ENCODE assay signal across 27 cellular contexts in genomic region chr18:46423226-46423805, GRCh38.
"Had no signal": no experiment of that assay in that cellular context is flagged by ENCODE, and none has a peak within 500 bp of the region (broad histone marks: within the 10 kb centered on the region; RNA-seq: fewer than 3 reads in every experiment).

No MANE protein-coding gene starts in this region.

- H3K27me3 Mint-ChIP-seq: activated naive CD4-positive, alpha-beta T cell treated with anti-CD3 and anti-CD28 coated beads, Interleukin-2, amount 50 U/mL, for 24 hours; activated naive CD8-positive, alpha-beta T cell treated with anti-CD3 and anti-CD28 coated beads, Interleukin-2, amount 50 U/mL, for 24 hours had no signal

- H3K4me2 ChIP-seq: hepatocyte had no signal

- H3K79me2 ChIP-seq: hepatocyte had no signal

- DNase-seq: activated CD4-positive, alpha-beta T cell treated with anti-CD3 and anti-CD28 coated beads for 48 hours; activated CD4-positive, alpha-beta T cell treated with anti-CD3 and anti-CD28 coated beads, Interleukin-2, amount 50 U/mL, for 48 hours; activated naive CD8-positive, alpha-beta T cell treated with anti-CD3 and anti-CD28 coated beads, Interleukin-2, amount 50 U/mL, for 24 hours; activated T-cell treated with anti-CD3 and anti-CD28 coated beads, Interleukin-2, amount 50 U/mL, for 48 hours; amygdala; dermis blood vessel endothelial cell; effector CD8-positive, alpha-beta T cell; glutamatergic neuron; kidney; naive B cell; ovary; stimulated activated CD4-positive, alpha-beta T cell treated with anti-CD3 and anti-CD28 coated beads, Interleukin-15, amount 100 ng/mL, for 24 hours; stimulated activated CD4-positive, alpha-beta T cell treated with anti-CD3 and anti-CD28 coated beads, Interleukin-2, amount 100 ng/mL, for 24 hours; stimulated activated naive B cell treated with anti-CD40 and anti-IgM and Interleukin-4, amounts not matched to agents 10 μg/mL and 1 μg/mL and 100 μg/mL, for 72 hours; stomach; T-cell; tibial artery; WERI-Rb-1 had no signal

- H3K4me1 Mint-ChIP-seq: naive B cell had no signal

- FAIRE-seq: colon, frontal cortex, kidney had no signal

- H3K27me3 ChIP-seq: hepatocyte, ovary, suprapubic skin, tibial artery had no signal

- H2AFZ ChIP-seq: hepatocyte had no signal

- H3K27ac Mint-ChIP-seq: activated naive CD4-positive, alpha-beta T cell treated with anti-CD3 and anti-CD28 coated beads, Interleukin-2, amount 50 U/mL, for 24 hours; activated naive CD8-positive, alpha-beta T cell treated with anti-CD3 and anti-CD28 coated beads, Interleukin-2, amount 50 U/mL, for 24 hours; activated T-helper 2 cell treated with anti-CD3 and anti-CD28 coated beads, Interferon-gamma antibody, Interleukin-2, Interleukin-4, amounts not matched to agents 10 μg/mL and 5 μg/mL and 100 μg/mL, durations not matched to agents 14 hours and 24 hours and 36 hours; mesothelial cell of epicardium; stimulated activated naive B cell treated with anti-CD40 and anti-IgM and Interleukin-4, amounts not matched to agents 10 μg/mL and 1 μg/mL and 100 μg/mL, for 72 hours; T-cell had no signal

- H3K27ac ChIP-seq: hepatocyte, ovary, stomach, suprapubic skin, tibial artery, WERI-Rb-1 had no signal

- ATAC-seq: activated CD4-positive, CD25-positive, alpha-beta regulatory T cell treated with anti-CD3 and anti-CD28 coated beads, Interleukin-2, amount 50 U/mL, for 24 hours; activated naive CD8-positive, alpha-beta T cell treated with anti-CD3 and anti-CD28 coated beads, Interleukin-2, amount 50 U/mL, for 24 hours; psoas muscle; stimulated activated naive B cell treated with anti-CD40 and anti-IgM and Interleukin-4, amounts not matched to agents 10 μg/mL and 1 μg/mL and 100 μg/mL, for 72 hours; T-cell had no signal

- H3K36me3 ChIP-seq: ovary, stomach, suprapubic skin, tibial artery, WERI-Rb-1 had no signal

- H3K9me3 ChIP-seq: ovary, psoas muscle, stomach, suprapubic skin, tibial artery had no signal

- H3K4me3 ChIP-seq: hepatocyte, ovary, psoas muscle, stomach, suprapubic skin, tibial artery had no signal

- H3K36me3 Mint-ChIP-seq: activated naive CD4-positive, alpha-beta T cell treated with anti-CD3 and anti-CD28 coated beads, Interleukin-2, amount 50 U/mL, for 24 hours; mesothelial cell of epicardium; naive B cell; stimulated activated naive B cell treated with anti-CD40 and anti-IgM and Interleukin-4, amounts not matched to agents 10 μg/mL and 1 μg/mL and 100 μg/mL, for 72 hours; T-cell had no signal

- H3K9me3 Mint-ChIP-seq: activated naive CD4-positive, alpha-beta T cell treated with anti-CD3 and anti-CD28 coated beads, Interleukin-2, amount 50 U/mL, for 24 hours; activated naive CD8-positive, alpha-beta T cell treated with anti-CD3 and anti-CD28 coated beads, Interleukin-2, amount 50 U/mL, for 24 hours; activated T-helper 2 cell treated with anti-CD3 and anti-CD28 coated beads, Interferon-gamma antibody, Interleukin-2, Interleukin-4, amounts not matched to agents 10 μg/mL and 5 μg/mL and 100 μg/mL, durations not matched to agents 14 hours and 24 hours and 36 hours; mesothelial cell of epicardium; naive B cell; stimulated activated naive B cell treated with anti-CD40 and anti-IgM and Interleukin-4, amounts not matched to agents 10 μg/mL and 1 μg/mL and 100 μg/mL, for 72 hours; T-cell had no signal

- H3K4me3 Mint-ChIP-seq: activated naive CD4-positive, alpha-beta T cell treated with anti-CD3 and anti-CD28 coated beads, Interleukin-2, amount 50 U/mL, for 24 hours; activated naive CD8-positive, alpha-beta T cell treated with anti-CD3 and anti-CD28 coated beads, Interleukin-2, amount 50 U/mL, for 24 hours; mesothelial cell of epicardium; naive B cell; stimulated activated naive B cell treated with anti-CD40 and anti-IgM and Interleukin-4, amounts not matched to agents 10 μg/mL and 1 μg/mL and 100 μg/mL, for 72 hours; T-cell had no signal
